ENCODE assay signal across 8 cellular contexts in genomic region chr19:40719414-40719894, GRCh38. TPM values are rescaled to one million over a fixed set of nuclear protein-coding genes. Genes with fewer than 3 reads are reported as not detected.
DNase-seq lines count a peak whose midpoint lies in the region; ATAC-seq and TF ChIP-seq lines count a peak whose summit lies in the region.

No MANE protein-coding gene starts in this region.

- ATAC-seq in GM21737 (IDR thresholded peaks at IDR 0.05; ENCODE audit: unreplicated experiment) (no peak), HG03439 (IDR thresholded peaks at IDR 0.05; ENCODE audit: unreplicated experiment) (no peak)

- H3K4me3 ChIP-seq in HAP-1: peak overlapping the region; percentile 62
- H3K4me3 ChIP-seq in iPS-20b (ENCODE audit: low read length): peak overlapping the region; percentile 93
- H3K4me3 ChIP-seq in spleen: peak overlapping the region; percentile 69 to 84 (median 74)

- no peaks in the 10 kb centered on the region; the same call in 1 of the 2 replicates for H3K9me3 ChIP-seq in HAP-1
- H3K9me3 ChIP-seq in iPS-20b (ENCODE audit: insufficient read depth, low read depth, low read length): no peaks in the 10 kb centered on the region
- no peaks in the 10 kb centered on the region for H3K9me3 ChIP-seq in spleen

- in situ Hi-C loops in HAP-1 (cut with MboI; ENCODE audit: low sequenced_read_pairs): no loop called here

- H3K36me3 ChIP-seq in HAP-1 (replicated peaks) (peaks cover 8% of the 10 kb centered on the region), iPS-20b (ENCODE audit: insufficient read depth, low read depth, low read length) (peaks cover 8% of the 10 kb centered on the region; the same call in 1 of the 2 replicates), spleen (peaks cover 0 to 23% (median 4%) of the 10 kb centered on the region in 6 donors)

- intact Hi-C loops in spleen (cut with DNase I; ENCODE audit: low total_unique reads): no loop called here

- H3K27ac Mint-ChIP-seq in activated CD4-positive, alpha-beta memory T cell treated with anti-CD3 and anti-CD28 coated beads, Interleukin-2, amount 10 ng/mL, durations not matched to agents 7 days and 5 days: no peak overlapping the region

- H3K4me1 Mint-ChIP-seq in activated CD4-positive, alpha-beta memory T cell treated with anti-CD3 and anti-CD28 coated beads, Interleukin-2, amount 10 ng/mL, durations not matched to agents 7 days and 5 days: peaks cover 68% of the 10 kb centered on the region

- CTCF ChIA-PET in activated CD4-positive, alpha-beta memory T cell treated with anti-CD3 and anti-CD28 coated beads, Interleukin-2, amount 10 ng/mL, durations not matched to agents 7 days and 5 days (lab: Charles Lee): no interaction called here
- CTCF ChIA-PET in GM10248 (lab: Yijun Ruan, JAX): no interaction called here

- 53 to 69% (median 65%) methylated on average over 7 of the region's 7 CpGs for whole genome bisulfite sequencing in spleen, 5 donors

- no peak for TF ChIP-seq POLR2A in spleen (IDR thresholded peaks at IDR 0.05)

- no peaks in the 10 kb centered on the region for H3K27me3 Mint-ChIP-seq in activated CD4-positive, alpha-beta memory T cell treated with anti-CD3 and anti-CD28 coated beads, Interleukin-2, amount 10 ng/mL, durations not matched to agents 7 days and 5 days

- H3K9me3 Mint-ChIP-seq in activated CD4-positive, alpha-beta memory T cell treated with anti-CD3 and anti-CD28 coated beads, Interleukin-2, amount 10 ng/mL, durations not matched to agents 7 days and 5 days: no peaks in the 10 kb centered on the region

- H3K4me1 ChIP-seq in HAP-1: peaks cover 13% of the 10 kb centered on the region
- peaks cover 16% of the 10 kb centered on the region; the same call in 1 of the 2 replicates for H3K4me1 ChIP-seq in iPS-20b (ENCODE audit: insufficient read depth, low read length)
- H3K4me1 ChIP-seq in spleen: peaks cover 46 to 95% (median 75%) of the 10 kb centered on the region in 6 donors

- H3K27me3 ChIP-seq in HAP-1 (ENCODE audit: low read depth) (no peaks in the 10 kb centered on the region), iPS-20b (ENCODE audit: insufficient read depth, low read length) (no peaks in the 10 kb centered on the region), spleen (replicated peaks in 1 of 7) (no peaks in the 10 kb centered on the region)

- POLR2A ChIA-PET in activated CD4-positive, alpha-beta memory T cell treated with anti-CD3 and anti-CD28 coated beads, Interleukin-2, amount 10 ng/mL, durations not matched to agents 7 days and 5 days (lab: Charles Lee): no interaction called here
- POLR2A ChIA-PET in GM10248 (lab: Yijun Ruan, JAX): no interaction called here

- no peak for TF ChIP-seq CTCF in spleen (IDR thresholded peaks at IDR 0.05 in 8 of 11, conservative IDR thresholded peaks at IDR 0.05 in 3 of 11)
- TF ChIP-seq CTCF in GM10248 (IDR thresholded peaks at IDR 0.05; ENCODE audit: control extremely low read depth, extremely low read depth, low read depth, missing control alignments): no peak

- H3K9ac ChIP-seq in iPS-20b (ENCODE audit: low read depth, low read length): peak overlapping the region; percentile 88; the same call in 1 of the 2 replicates

- H3K36me3 Mint-ChIP-seq in activated CD4-positive, alpha-beta memory T cell treated with anti-CD3 and anti-CD28 coated beads, Interleukin-2, amount 10 ng/mL, durations not matched to agents 7 days and 5 days (ENCODE audit: low read depth): peaks cover 25% of the 10 kb centered on the region

- DNase-seq in HAP-1 (ENCODE audit: low spot score in 2 of 2) (no peak), spleen (no peak), GM10248 (ENCODE audit: extremely low spot score) (no peak), NCI-H146 treated with DMSO at 0.1 percent for 48 hours (lab: John Stamatoyannopoulos, UW; ENCODE audit: unreplicated experiment) (no peak)
- DNase-seq in activated CD4-positive, alpha-beta memory T cell treated with anti-CD3 and anti-CD28 coated beads, Interleukin-2, amount 10 ng/mL, durations not matched to agents 7 days and 5 days: no peak

- no peak overlapping the region for H3K27ac ChIP-seq in iPS-20b (ENCODE audit: low read length)
- peak overlapping the region; percentile 36 to 96 (median 92) for H3K27ac ChIP-seq in spleen

- H3K4me3 Mint-ChIP-seq in activated CD4-positive, alpha-beta memory T cell treated with anti-CD3 and anti-CD28 coated beads, Interleukin-2, amount 10 ng/mL, durations not matched to agents 7 days and 5 days: peak overlapping the region; percentile 75

RNA-seq across cellular contexts. Expression of gene ITPKC, which starts 2.5 kb away (rescaled TPM):
- total RNA-seq in activated CD4-positive, alpha-beta memory T cell treated with anti-CD3 and anti-CD28 coated beads, Interleukin-2, amount 10 ng/mL, durations not matched to agents 7 days and 5 days: 1 to 10 TPM; 6.6 to 6.8 TPM
- 10 to 100 TPM; 11.1 to 39.2 (median 18.0) TPM for total RNA-seq in spleen
- 10 to 100 TPM in 1 of 3 donors, 1 to 10 TPM in 2; 6.8 to 14.3 (median 8.6) TPM for polyA plus RNA-seq in spleen

RNA-seq across cellular contexts. Expression of gene COQ8B, which starts 2.8 kb away (rescaled TPM):
- 10 to 100 TPM; 32.5 to 37.7 TPM for total RNA-seq in activated CD4-positive, alpha-beta memory T cell treated with anti-CD3 and anti-CD28 coated beads, Interleukin-2, amount 10 ng/mL, durations not matched to agents 7 days and 5 days
- total RNA-seq in spleen: 10 to 100 TPM; 23.0 to 40.2 (median 32.6) TPM
- polyA plus RNA-seq in spleen: 10 to 100 TPM; 18.4 to 33.8 (median 21.1) TPM

RNA-seq across cellular contexts. Expression of gene NUMBL, which starts 29.0 kb away (rescaled TPM):
- total RNA-seq in activated CD4-positive, alpha-beta memory T cell treated with anti-CD3 and anti-CD28 coated beads, Interleukin-2, amount 10 ng/mL, durations not matched to agents 7 days and 5 days: 1 to 10 TPM; 4.8 to 5.8 TPM
- 10 to 100 TPM; 12.1 to 27.4 (median 14.8) TPM for total RNA-seq in spleen
- 10 to 100 TPM in 1 of 3 donors, 1 to 10 TPM in 2; 3.2 to 10.6 (median 3.5) TPM for polyA plus RNA-seq in spleen

RNA-seq across cellular contexts. Expression of gene ACTMAP, which starts 30.8 kb away (rescaled TPM):
- total RNA-seq in activated CD4-positive, alpha-beta memory T cell treated with anti-CD3 and anti-CD28 coated beads, Interleukin-2, amount 10 ng/mL, durations not matched to agents 7 days and 5 days: 10 to 100 TPM; 18.1 to 18.8 TPM
- total RNA-seq in spleen: 10 to 100 TPM in 3 of 7 donors, 1 to 10 TPM in 4; 6.0 to 16.2 (median 9.8) TPM
- 1 to 10 TPM; 5.2 to 6.8 (median 5.9) TPM for polyA plus RNA-seq in spleen

RNA-seq across cellular contexts. Expression of gene SNRPA, which starts 31.5 kb away (rescaled TPM):
- 100 to 1,000 TPM; 145 to 151 TPM for total RNA-seq in activated CD4-positive, alpha-beta memory T cell treated with anti-CD3 and anti-CD28 coated beads, Interleukin-2, amount 10 ng/mL, durations not matched to agents 7 days and 5 days
- total RNA-seq in spleen: 10 to 100 TPM; 52.9 to 76.9 (median 64.0) TPM
- 10 to 100 TPM; 62.7 to 69.2 (median 67.4) TPM for polyA plus RNA-seq in spleen
